Comparison of ENCODE assay signal across 32 cellular contexts in the genomic region with DNA sequence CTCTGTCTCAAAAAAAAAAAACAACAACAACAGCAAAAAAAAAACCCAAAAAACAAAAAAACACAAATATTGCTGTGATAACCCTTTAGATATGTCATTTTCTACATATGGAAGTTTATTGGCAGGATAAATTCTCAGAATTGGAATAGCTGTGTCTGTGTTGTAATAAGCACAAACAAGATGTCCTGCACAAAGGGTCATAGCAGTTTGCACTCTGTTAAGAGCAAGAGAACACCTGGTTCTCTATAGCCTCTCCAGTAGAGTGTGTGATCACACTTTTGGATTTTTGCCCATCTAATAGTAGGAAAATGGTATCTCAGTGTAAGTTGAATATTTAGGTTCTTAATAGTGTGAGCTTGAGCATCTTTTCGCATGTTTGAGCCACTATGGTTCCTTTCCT.
"Had no signal": no experiment of that assay in that cellular context is flagged by ENCODE, and none has a peak within 500 bp of the region (broad histone marks: within the 10 kb centered on the region; RNA-seq: fewer than 3 reads in every experiment).

No MANE protein-coding gene starts in this region.

- H3K27me3 ChIP-seq: brain microvascular endothelial cell, Peyer's patch, SJSA1 had no signal

- DNase-seq: activated CD4-positive, alpha-beta T cell treated with anti-CD3 and anti-CD28 coated beads, Interleukin-2, amount 10 ng/mL, durations not matched to agents 24 days and 14 days; activated CD4-positive, alpha-beta T cell treated with anti-CD3 and anti-CD28 coated beads, Interleukin-2, amount 50 U/mL, for 4 hours; activated CD8-positive, alpha-beta T cell treated with anti-CD3 and anti-CD28 coated beads for 36 hours; activated effector memory CD4-positive, alpha-beta T cell treated with anti-CD3 and anti-CD28 coated beads, Interleukin-2, amount 50 U/mL, for 16 hours; activated naive CD4-positive, alpha-beta T cell; activated naive CD4-positive, alpha-beta T cell treated with anti-CD3 and anti-CD28 coated beads, Interleukin-2, amount 50 U/mL, for 16 hours; activated naive CD8-positive, alpha-beta T cell treated with anti-CD3 and anti-CD28 coated beads for 36 hours; activated T-cell treated with anti-CD3 and anti-CD28 coated beads, Interleukin-2, amount 50 U/mL, for 1 hour; activated T-cell treated with anti-CD3 and anti-CD28 coated beads, Interleukin-2, amount 50 U/mL, for 72 hours; amniotic stem cell; aorta; brain microvascular endothelial cell; central memory CD4-positive, alpha-beta T cell; Karpas-422; NCI-H1048; NCI-H1417; NCI-H187 treated with DMSO at 0.1 percent for 48 hours; NCI-H2227 treated with DMSO at 0.1 percent for 48 hours; NCI-H446; NCI-H524; NCI-H69; NCI-H82; NK-92 treated with Interleukin-12 subunit alpha and Interleukin-12 subunit beta, amount 100 ng/mL, for 24 hours; PC-3; Peyer's patch; RPMI8226; SHP77 treated with DMSO at 0.1 percent for 48 hours; SK-N-SH had no signal

- H3K27ac ChIP-seq: brain microvascular endothelial cell, Peyer's patch, SJSA1 had no signal

- H3K4me2 ChIP-seq: SK-N-SH had no signal

- H3K4me3 Mint-ChIP-seq: activated CD4-positive, alpha-beta T cell treated with anti-CD3 and anti-CD28 coated beads, Interleukin-2, amount 10 ng/mL, durations not matched to agents 24 days and 14 days; activated CD8-positive, alpha-beta T cell treated with anti-CD3 and anti-CD28 coated beads for 36 hours; activated naive CD8-positive, alpha-beta T cell treated with anti-CD3 and anti-CD28 coated beads for 36 hours; activated T-cell treated with anti-CD3 and anti-CD28 coated beads, Interleukin-2, amount 50 U/mL, for 72 hours; activated T-helper 17 cell treated with anti-CD3 and anti-CD28 coated beads, Interleukin-2, amount 50 U/mL, for 72 hours; T-helper 1 cell treated with Interleukin-12 subunit alpha and Interleukin-12 subunit beta and Interleukin-4 antibody, amounts not matched to agents 30 μg/mL and 1 μg/mL, for 36 hours; T-helper 2 cell treated with Interferon-gamma antibody and Interleukin-4, amounts not matched to agents 5 μg/mL and 100 μg/mL, for 36 hours had no signal

- H3K36me3 Mint-ChIP-seq: activated naive CD8-positive, alpha-beta T cell treated with anti-CD3 and anti-CD28 coated beads for 36 hours had no signal

- H3K27ac Mint-ChIP-seq: activated CD4-positive, alpha-beta T cell treated with anti-CD3 and anti-CD28 coated beads, Interleukin-2, amount 10 ng/mL, durations not matched to agents 24 days and 14 days; activated CD8-positive, alpha-beta T cell treated with anti-CD3 and anti-CD28 coated beads for 36 hours; activated naive CD8-positive, alpha-beta T cell treated with anti-CD3 and anti-CD28 coated beads for 36 hours; activated T-cell treated with anti-CD3 and anti-CD28 coated beads, Interleukin-2, amount 50 U/mL, for 72 hours; activated T-helper 17 cell treated with anti-CD3 and anti-CD28 coated beads, Interleukin-2, amount 50 U/mL, for 72 hours; T-helper 1 cell treated with Interleukin-12 subunit alpha and Interleukin-12 subunit beta and Interleukin-4 antibody, amounts not matched to agents 30 μg/mL and 1 μg/mL, for 36 hours; T-helper 2 cell treated with Interferon-gamma antibody and Interleukin-4, amounts not matched to agents 5 μg/mL and 100 μg/mL, for 36 hours had no signal

- H3K9ac ChIP-seq: SK-N-SH had no signal

- ATAC-seq: activated CD8-positive, alpha-beta T cell treated with anti-CD3 and anti-CD28 coated beads for 36 hours; activated T-cell treated with anti-CD3 and anti-CD28 coated beads, Interleukin-2, amount 50 U/mL, for 72 hours; activated T-helper 17 cell treated with anti-CD3 and anti-CD28 coated beads, Interleukin-2, amount 50 U/mL, for 72 hours; PC-3 had no signal

- H3K4me1 Mint-ChIP-seq: activated CD4-positive, alpha-beta T cell treated with anti-CD3 and anti-CD28 coated beads, Interleukin-2, amount 10 ng/mL, durations not matched to agents 24 days and 14 days; activated T-helper 17 cell treated with anti-CD3 and anti-CD28 coated beads, Interleukin-2, amount 50 U/mL, for 72 hours had no signal

- H3K4me3 ChIP-seq: Peyer's patch, SJSA1 had no signal

- H3K27me3 Mint-ChIP-seq: activated CD4-positive, alpha-beta T cell treated with anti-CD3 and anti-CD28 coated beads, Interleukin-2, amount 10 ng/mL, durations not matched to agents 24 days and 14 days; activated T-helper 17 cell treated with anti-CD3 and anti-CD28 coated beads, Interleukin-2, amount 50 U/mL, for 72 hours had no signal

- H3K9me3 ChIP-seq: Peyer's patch, SJSA1, SK-N-SH had no signal

- H3K4me1 ChIP-seq: Peyer's patch, SJSA1 had no signal

- H3K9me3 Mint-ChIP-seq: activated CD4-positive, alpha-beta T cell treated with anti-CD3 and anti-CD28 coated beads, Interleukin-2, amount 10 ng/mL, durations not matched to agents 24 days and 14 days; activated CD8-positive, alpha-beta T cell treated with anti-CD3 and anti-CD28 coated beads for 36 hours; activated naive CD8-positive, alpha-beta T cell treated with anti-CD3 and anti-CD28 coated beads for 36 hours; activated T-cell treated with anti-CD3 and anti-CD28 coated beads, Interleukin-2, amount 50 U/mL, for 72 hours; activated T-helper 17 cell treated with anti-CD3 and anti-CD28 coated beads, Interleukin-2, amount 50 U/mL, for 72 hours; T-helper 1 cell treated with Interleukin-12 subunit alpha and Interleukin-12 subunit beta and Interleukin-4 antibody, amounts not matched to agents 30 μg/mL and 1 μg/mL, for 36 hours; T-helper 2 cell treated with Interferon-gamma antibody and Interleukin-4, amounts not matched to agents 5 μg/mL and 100 μg/mL, for 36 hours had no signal

- H3K36me3 ChIP-seq: brain microvascular endothelial cell, Peyer's patch, SJSA1 had no signal
